In the genomic region with DNA sequence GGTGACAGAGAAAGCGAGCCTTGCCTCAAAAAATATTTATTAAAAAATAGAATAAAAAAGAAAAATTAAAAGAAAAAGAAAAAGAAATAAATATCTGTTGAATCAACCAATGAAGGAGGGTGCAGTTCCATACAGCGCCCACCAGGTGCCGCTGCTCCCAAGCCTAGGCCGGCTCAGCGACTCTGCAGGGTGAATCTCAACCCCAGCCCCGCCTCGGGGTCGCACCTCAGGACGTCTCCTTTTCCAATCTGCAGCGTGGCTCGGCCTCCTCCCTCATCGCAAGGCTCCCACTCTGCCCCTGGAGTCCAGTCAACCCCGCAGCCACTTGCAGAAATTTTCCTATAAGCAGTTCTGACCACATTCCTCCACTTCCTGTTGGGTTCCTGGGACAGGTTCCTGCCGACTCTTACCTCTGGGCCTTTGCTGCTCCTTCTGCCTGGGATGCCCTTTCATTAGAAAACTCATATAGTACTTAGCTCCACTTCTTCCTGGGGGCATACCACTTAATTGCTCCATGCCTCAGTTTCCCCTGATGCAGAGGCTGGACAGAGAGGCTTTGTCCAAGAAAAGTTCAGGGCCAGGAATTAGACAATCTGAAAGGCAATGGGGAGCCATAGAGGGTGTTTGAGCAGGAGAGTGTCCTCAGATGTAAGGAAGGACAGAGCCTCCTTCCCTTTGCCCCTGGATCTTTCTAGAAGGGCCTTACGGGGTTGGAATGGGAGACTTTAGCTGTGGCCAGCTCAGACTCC, we compare ENCODE assay signal across 7 cellular contexts. TPM values are rescaled to one million over a fixed set of nuclear protein-coding genes. Genes with fewer than 3 reads are reported as not detected.
A peak's percentile ranks its signal among the peaks of the same experiment; 100 is the strongest.
DNase-seq lines count a peak whose midpoint lies in the region; ATAC-seq and TF ChIP-seq lines count a peak whose summit lies in the region.

No MANE protein-coding gene starts in this region.

- CTCF ChIA-PET in activated CD4-positive, alpha-beta T cell treated with anti-CD3 and anti-CD28 coated beads for 36 hours (lab: Charles Lee) = interaction anchor here (0.6 to 4.1 kb wide), 15 partner anchors 9 to 60 kb away, joined by 3 to 43 read pairs (median 4); no protein-coding TSS in a partner anchor

- H3K27ac ChIP-seq in lower lobe of right lung = no peak overlapping the region

- H3K27ac Mint-ChIP-seq in activated CD4-positive, alpha-beta T cell treated with anti-CD3 and anti-CD28 coated beads for 36 hours = no peak overlapping the region
- H3K27ac Mint-ChIP-seq in chondrocyte (ENCODE audit: unreplicated experiment) = no peak overlapping the region

- no peaks in the 10 kb centered on the region for H3K27me3 Mint-ChIP-seq in activated CD4-positive, alpha-beta T cell treated with anti-CD3 and anti-CD28 coated beads for 36 hours
- peaks cover 44% of the 10 kb centered on the region for H3K27me3 Mint-ChIP-seq in chondrocyte (ENCODE audit: low read depth)

- no peaks in the 10 kb centered on the region for H3K36me3 ChIP-seq in lower lobe of right lung

- intact Hi-C loops in activated CD4-positive, alpha-beta T cell treated with anti-CD3 and anti-CD28 coated beads for 36 hours (cut with DNase I, micrococcal nuclease) = loop anchor here (1.0 to 5.0 kb wide), 4 partner anchors 40 to 426 kb away; a partner anchor contains a TSS
- intact Hi-C loops in lower lobe of right lung (cut with DNase I) = no loop called here

- H3K4me1 ChIP-seq in lower lobe of right lung = peaks cover 11% of the 10 kb centered on the region

- DNase-seq in NCI-H1092 treated with DMSO at 0.1 percent for 48 hours (lab: John Stamatoyannopoulos, UW) = peak; percentile 23
- DNase-seq in activated CD4-positive, alpha-beta T cell treated with anti-CD3 and anti-CD28 coated beads for 36 hours = peak; percentile 81
- DNase-seq in chondrocyte (ENCODE audit: low spot score) = no peak
- peak; percentile 75 for DNase-seq in lower lobe of right lung
- peak; percentile 63 for DNase-seq in stimulated activated CD8-positive, alpha-beta memory T cell treated with anti-CD3 and anti-CD28 coated beads, Interleukin-15, amount 100 ng/mL, for 24 hours (ENCODE audit: low read depth)
- DNase-seq in NCI-H446 treated with DMSO at 0.1 percent for 48 hours (lab: John Stamatoyannopoulos, UW) = no peak

- ATAC-seq in activated CD4-positive, alpha-beta T cell treated with anti-CD3 and anti-CD28 coated beads for 36 hours = peak; percentile 75
- ATAC-seq in lower lobe of right lung = peak; percentile 85 to 88

- H3K4me3 Mint-ChIP-seq in activated CD4-positive, alpha-beta T cell treated with anti-CD3 and anti-CD28 coated beads for 36 hours = peak overlapping the region; percentile 27
- H3K4me3 Mint-ChIP-seq in chondrocyte (ENCODE audit: unreplicated experiment) = peak overlapping the region; percentile 48

- H3K4me1 Mint-ChIP-seq in activated CD4-positive, alpha-beta T cell treated with anti-CD3 and anti-CD28 coated beads for 36 hours = peaks cover 9% of the 10 kb centered on the region
- H3K4me1 Mint-ChIP-seq in chondrocyte (ENCODE audit: low read depth) = peaks cover 13% of the 10 kb centered on the region

- POLR2A ChIA-PET in activated CD4-positive, alpha-beta T cell treated with anti-CD3 and anti-CD28 coated beads for 36 hours (lab: Charles Lee) = no interaction called here

- H3K9me3 ChIP-seq in lower lobe of right lung = no peaks in the 10 kb centered on the region

- H3K27me3 ChIP-seq in lower lobe of right lung (ENCODE audit: low read depth) = no peaks in the 10 kb centered on the region

- no peaks in the 10 kb centered on the region for H3K36me3 Mint-ChIP-seq in activated CD4-positive, alpha-beta T cell treated with anti-CD3 and anti-CD28 coated beads for 36 hours (ENCODE audit: low read depth)
- no peaks in the 10 kb centered on the region for H3K36me3 Mint-ChIP-seq in chondrocyte (ENCODE audit: low read depth)

- H3K9me3 Mint-ChIP-seq in activated CD4-positive, alpha-beta T cell treated with anti-CD3 and anti-CD28 coated beads for 36 hours (ENCODE audit: low read depth) = no peaks in the 10 kb centered on the region
- H3K9me3 Mint-ChIP-seq in chondrocyte (ENCODE audit: low read depth) = no peaks in the 10 kb centered on the region

- peak overlapping the region; percentile 31 for H3K4me3 ChIP-seq in lower lobe of right lung

- TF ChIP-seq CTCF in GM12872 (IDR thresholded peaks at IDR 0.05; ENCODE audit: insufficient read depth, low read depth, low read length) (peak; percentile 90), chondrocyte (IDR thresholded peaks at IDR 0.05) (peak; percentile 99), lower lobe of right lung (IDR thresholded peaks at IDR 0.05) (peak; percentile 98)

RNA-seq across cellular contexts. Expression of a gene that starts 24.3 kb away (rescaled TPM):
- total RNA-seq in activated CD4-positive, alpha-beta T cell treated with anti-CD3 and anti-CD28 coated beads for 36 hours = not detected
- total RNA-seq in chondrocyte (not detected in 3 replicates), lower lobe of right lung (not detected)

RNA-seq across cellular contexts. Expression of a gene that starts 43.8 kb away (rescaled TPM):
- total RNA-seq in activated CD4-positive, alpha-beta T cell treated with anti-CD3 and anti-CD28 coated beads for 36 hours = not detected
- total RNA-seq in chondrocyte (not detected in 3 replicates), lower lobe of right lung (not detected)

RNA-seq across cellular contexts. Expression of a gene that starts 44.2 kb away (rescaled TPM):
- total RNA-seq in activated CD4-positive, alpha-beta T cell treated with anti-CD3 and anti-CD28 coated beads for 36 hours = 1 to 10 TPM; 4.5 to 5.0 TPM
- 69.3 to 100 TPM (median 73.6 TPM) in 3 replicates for total RNA-seq in chondrocyte
- total RNA-seq in lower lobe of right lung = 22.4 TPM

Comparison
In these comparisons a context has a peak if more than half of its experiments do, and no peak if none do; other contexts are left out.
1. DNase-seq: peak in NCI-H1092 treated with DMSO at 0.1 percent for 48 hours (single experiment), activated CD4-positive, alpha-beta T cell treated with anti-CD3 and anti-CD28 coated beads for 36 hours (single experiment), lower lobe of right lung (single experiment) and stimulated activated CD8-positive, alpha-beta memory T cell treated with anti-CD3 and anti-CD28 coated beads, Interleukin-15, amount 100 ng/mL, for 24 hours (single experiment); none in chondrocyte (single experiment) and NCI-H446 treated with DMSO at 0.1 percent for 48 hours (single experiment).
2. Peak in every context shown above with its lines, with median percentiles within 50 percentile points of each other: CTCF ChIP-seq.